ENCODE assay signal across 1 cellular context in the genomic region with DNA sequence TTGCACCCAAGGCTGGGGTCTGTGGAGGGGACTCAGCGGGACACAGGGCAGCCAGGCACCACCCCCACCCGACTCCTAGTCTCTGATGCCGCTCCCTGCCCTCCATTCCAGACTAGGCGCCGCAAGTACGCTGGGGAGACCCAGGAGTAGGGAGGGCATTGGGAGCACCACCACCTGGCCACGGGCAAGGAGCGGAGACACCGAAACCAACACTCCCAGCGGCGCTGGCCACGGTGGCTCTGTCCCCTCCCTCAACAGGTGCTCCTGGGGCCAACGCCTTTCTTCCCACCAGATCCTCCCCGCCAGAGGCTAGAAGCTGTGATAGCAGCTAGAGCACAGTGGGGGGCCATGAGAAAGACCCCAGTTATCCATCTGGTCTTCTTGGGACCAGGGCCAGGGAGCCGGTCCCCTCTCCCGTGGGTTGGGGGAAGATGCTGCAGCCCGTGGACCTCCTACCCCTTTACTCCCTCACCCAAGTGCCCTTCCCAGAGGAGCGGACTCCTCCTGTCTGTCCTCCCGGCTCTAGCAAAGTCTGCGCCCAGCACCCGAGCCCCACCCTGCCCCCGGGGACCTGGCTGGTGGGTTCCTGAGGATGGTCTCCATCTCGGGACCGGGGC.
TF ChIP-seq lines count a peak whose summit lies in the region.

No MANE protein-coding gene starts in this region.

TF ChIP-seq in HepG2, 621 proteins besides CTCF, POLR2A, EP300 and RAD21 (continues in another document):
- no peak for TF ChIP-seq RARA (CRISPR knock-in tag; IDR thresholded peaks at IDR 0.05)
- TF ChIP-seq, protein P1, sequence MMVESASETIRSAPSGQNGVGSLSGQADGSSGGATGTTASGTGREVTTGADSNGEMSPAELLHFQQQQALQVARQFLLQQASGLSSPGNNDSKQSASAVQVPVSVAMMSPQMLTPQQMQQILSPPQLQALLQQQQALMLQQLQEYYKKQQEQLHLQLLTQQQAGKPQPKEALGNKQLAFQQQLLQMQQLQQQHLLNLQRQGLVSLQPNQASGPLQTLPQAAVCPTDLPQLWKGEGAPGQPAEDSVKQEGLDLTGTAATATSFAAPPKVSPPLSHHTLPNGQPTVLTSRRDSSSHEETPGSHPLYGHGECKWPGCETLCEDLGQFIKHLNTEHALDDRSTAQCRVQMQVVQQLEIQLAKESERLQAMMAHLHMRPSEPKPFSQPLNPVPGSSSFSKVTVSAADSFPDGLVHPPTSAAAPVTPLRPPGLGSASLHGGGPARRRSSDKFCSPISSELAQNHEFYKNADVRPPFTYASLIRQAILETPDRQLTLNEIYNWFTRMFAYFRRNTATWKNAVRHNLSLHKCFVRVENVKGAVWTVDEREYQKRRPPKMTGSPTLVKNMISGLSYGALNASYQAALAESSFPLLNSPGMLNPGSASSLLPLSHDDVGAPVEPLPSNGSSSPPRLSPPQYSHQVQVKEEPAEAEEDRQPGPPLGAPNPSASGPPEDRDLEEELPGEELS (CRISPR knock-in tag; IDR thresholded peaks at IDR 0.05), result no peak
- 0 out of 2 replicates have a peak, but pooled peaks have one; percentile 28 for TF ChIP-seq ZBTB14 (CRISPR knock-in tag; IDR thresholded peaks at IDR 0.05)
- no peak for TF ChIP-seq RORA (CRISPR knock-in tag; IDR thresholded peaks at IDR 0.05)
- TF ChIP-seq DR1 (CRISPR knock-in tag; IDR thresholded peaks at IDR 0.05), result no peak
- peak; percentile 91 for TF ChIP-seq ZNF263 (CRISPR knock-in tag; IDR thresholded peaks at IDR 0.05)
- no peak for TF ChIP-seq IRF2 (CRISPR knock-in tag; IDR thresholded peaks at IDR 0.05)
- no peak for TF ChIP-seq KLF6 (CRISPR knock-in tag; IDR thresholded peaks at IDR 0.05)
- TF ChIP-seq SAP130 (CRISPR knock-in tag; IDR thresholded peaks at IDR 0.05; ENCODE audit: low read depth), result 0 out of 2 replicates have a peak, but pooled peaks have one; percentile 14
- peak; percentile 39; the same call in 1 of the 2 replicates for TF ChIP-seq UBTF (CRISPR knock-in tag; IDR thresholded peaks at IDR 0.05)
- TF ChIP-seq ZNF331 (CRISPR knock-in tag; IDR thresholded peaks at IDR 0.05), result no peak
- 0 out of 2 replicates have a peak, but pooled peaks have one; percentile 24 for TF ChIP-seq TAF1 (CRISPR knock-in tag; IDR thresholded peaks at IDR 0.05)
- TF ChIP-seq MIXL1 (CRISPR knock-in tag; IDR thresholded peaks at IDR 0.05), result no peak
- no peak for TF ChIP-seq ZKSCAN1 (IDR thresholded peaks at IDR 0.05; ENCODE audit: low read length)
- TF ChIP-seq AGO2 (optimal IDR thresholded peaks at IDR 0.05; ENCODE audit: low read depth, low read length), result peak; percentile 40
- TF ChIP-seq EHMT2 (IDR thresholded peaks at IDR 0.05; ENCODE audit: borderline replicate concordance, low read depth, low read length), result no peak
- TF ChIP-seq NFKB2 (CRISPR knock-in tag; IDR thresholded peaks at IDR 0.05; ENCODE audit: borderline replicate concordance), result 0 out of 2 replicates have a peak, but pooled peaks have one; percentile 20
- no peak for TF ChIP-seq TEAD3 (CRISPR knock-in tag; optimal IDR thresholded peaks at IDR 0.05; ENCODE audit: borderline replicate concordance)
- TF ChIP-seq, protein P2, sequence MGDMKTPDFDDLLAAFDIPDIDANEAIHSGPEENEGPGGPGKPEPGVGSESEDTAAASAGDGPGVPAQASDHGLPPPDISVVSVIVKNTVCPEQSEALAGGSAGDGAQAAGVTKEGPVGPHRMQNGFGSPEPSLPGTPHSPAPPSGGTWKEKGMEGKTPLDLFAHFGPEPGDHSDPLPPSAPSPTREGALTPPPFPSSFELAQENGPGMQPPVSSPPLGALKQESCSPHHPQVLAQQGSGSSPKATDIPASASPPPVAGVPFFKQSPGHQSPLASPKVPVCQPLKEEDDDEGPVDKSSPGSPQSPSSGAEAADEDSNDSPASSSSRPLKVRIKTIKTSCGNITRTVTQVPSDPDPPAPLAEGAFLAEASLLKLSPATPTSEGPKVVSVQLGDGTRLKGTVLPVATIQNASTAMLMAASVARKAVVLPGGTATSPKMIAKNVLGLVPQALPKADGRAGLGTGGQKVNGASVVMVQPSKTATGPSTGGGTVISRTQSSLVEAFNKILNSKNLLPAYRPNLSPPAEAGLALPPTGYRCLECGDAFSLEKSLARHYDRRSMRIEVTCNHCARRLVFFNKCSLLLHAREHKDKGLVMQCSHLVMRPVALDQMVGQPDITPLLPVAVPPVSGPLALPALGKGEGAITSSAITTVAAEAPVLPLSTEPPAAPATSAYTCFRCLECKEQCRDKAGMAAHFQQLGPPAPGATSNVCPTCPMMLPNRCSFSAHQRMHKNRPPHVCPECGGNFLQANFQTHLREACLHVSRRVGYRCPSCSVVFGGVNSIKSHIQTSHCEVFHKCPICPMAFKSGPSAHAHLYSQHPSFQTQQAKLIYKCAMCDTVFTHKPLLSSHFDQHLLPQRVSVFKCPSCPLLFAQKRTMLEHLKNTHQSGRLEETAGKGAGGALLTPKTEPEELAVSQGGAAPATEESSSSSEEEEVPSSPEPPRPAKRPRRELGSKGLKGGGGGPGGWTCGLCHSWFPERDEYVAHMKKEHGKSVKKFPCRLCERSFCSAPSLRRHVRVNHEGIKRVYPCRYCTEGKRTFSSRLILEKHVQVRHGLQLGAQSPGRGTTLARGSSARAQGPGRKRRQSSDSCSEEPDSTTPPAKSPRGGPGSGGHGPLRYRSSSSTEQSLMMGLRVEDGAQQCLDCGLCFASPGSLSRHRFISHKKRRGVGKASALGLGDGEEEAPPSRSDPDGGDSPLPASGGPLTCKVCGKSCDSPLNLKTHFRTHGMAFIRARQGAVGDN (CRISPR knock-in tag; IDR thresholded peaks at IDR 0.05), result peak; percentile 22; the same call in 1 of the 2 replicates
- TF ChIP-seq GMEB2 (CRISPR knock-in tag; IDR thresholded peaks at IDR 0.05; ENCODE audit: low read depth), result no peak
- TF ChIP-seq, protein P3, sequence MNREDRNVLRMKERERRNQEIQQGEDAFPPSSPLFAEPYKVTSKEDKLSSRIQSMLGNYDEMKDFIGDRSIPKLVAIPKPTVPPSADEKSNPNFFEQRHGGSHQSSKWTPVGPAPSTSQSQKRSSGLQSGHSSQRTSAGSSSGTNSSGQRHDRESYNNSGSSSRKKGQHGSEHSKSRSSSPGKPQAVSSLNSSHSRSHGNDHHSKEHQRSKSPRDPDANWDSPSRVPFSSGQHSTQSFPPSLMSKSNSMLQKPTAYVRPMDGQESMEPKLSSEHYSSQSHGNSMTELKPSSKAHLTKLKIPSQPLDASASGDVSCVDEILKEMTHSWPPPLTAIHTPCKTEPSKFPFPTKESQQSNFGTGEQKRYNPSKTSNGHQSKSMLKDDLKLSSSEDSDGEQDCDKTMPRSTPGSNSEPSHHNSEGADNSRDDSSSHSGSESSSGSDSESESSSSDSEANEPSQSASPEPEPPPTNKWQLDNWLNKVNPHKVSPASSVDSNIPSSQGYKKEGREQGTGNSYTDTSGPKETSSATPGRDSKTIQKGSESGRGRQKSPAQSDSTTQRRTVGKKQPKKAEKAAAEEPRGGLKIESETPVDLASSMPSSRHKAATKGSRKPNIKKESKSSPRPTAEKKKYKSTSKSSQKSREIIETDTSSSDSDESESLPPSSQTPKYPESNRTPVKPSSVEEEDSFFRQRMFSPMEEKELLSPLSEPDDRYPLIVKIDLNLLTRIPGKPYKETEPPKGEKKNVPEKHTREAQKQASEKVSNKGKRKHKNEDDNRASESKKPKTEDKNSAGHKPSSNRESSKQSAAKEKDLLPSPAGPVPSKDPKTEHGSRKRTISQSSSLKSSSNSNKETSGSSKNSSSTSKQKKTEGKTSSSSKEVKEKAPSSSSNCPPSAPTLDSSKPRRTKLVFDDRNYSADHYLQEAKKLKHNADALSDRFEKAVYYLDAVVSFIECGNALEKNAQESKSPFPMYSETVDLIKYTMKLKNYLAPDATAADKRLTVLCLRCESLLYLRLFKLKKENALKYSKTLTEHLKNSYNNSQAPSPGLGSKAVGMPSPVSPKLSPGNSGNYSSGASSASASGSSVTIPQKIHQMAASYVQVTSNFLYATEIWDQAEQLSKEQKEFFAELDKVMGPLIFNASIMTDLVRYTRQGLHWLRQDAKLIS (CRISPR knock-in tag; IDR thresholded peaks at IDR 0.05), result no peak
- TF ChIP-seq, protein P4, sequence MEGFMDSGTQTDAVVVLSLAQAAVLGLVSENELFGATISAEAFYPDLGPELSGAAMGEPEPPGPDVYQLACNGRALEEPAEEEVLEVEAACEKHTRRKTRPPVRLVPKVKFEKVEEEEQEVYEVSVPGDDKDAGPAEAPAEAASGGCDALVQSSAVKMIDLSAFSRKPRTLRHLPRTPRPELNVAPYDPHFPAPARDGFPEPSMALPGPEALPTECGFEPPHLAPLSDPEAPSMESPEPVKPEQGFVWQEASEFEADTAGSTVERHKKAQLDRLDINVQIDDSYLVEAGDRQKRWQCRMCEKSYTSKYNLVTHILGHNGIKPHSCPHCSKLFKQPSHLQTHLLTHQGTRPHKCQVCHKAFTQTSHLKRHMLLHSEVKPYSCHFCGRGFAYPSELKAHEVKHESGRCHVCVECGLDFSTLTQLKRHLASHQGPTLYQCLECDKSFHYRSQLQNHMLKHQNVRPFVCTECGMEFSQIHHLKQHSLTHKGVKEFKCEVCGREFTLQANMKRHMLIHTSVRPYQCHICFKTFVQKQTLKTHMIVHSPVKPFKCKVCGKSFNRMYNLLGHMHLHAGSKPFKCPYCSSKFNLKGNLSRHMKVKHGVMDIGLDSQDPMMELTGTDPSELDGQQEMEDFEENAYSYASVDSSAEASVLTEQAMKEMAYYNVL (CRISPR knock-in tag; IDR thresholded peaks at IDR 0.05; ENCODE audit: borderline replicate concordance), result no peak
- no peak for TF ChIP-seq POGZ (CRISPR knock-in tag; IDR thresholded peaks at IDR 0.05)
- TF ChIP-seq AKNA (CRISPR knock-in tag; IDR thresholded peaks at IDR 0.05; ENCODE audit: borderline replicate concordance), result no peak
- no peak for TF ChIP-seq ZNF816 (CRISPR knock-in tag; IDR thresholded peaks at IDR 0.05; ENCODE audit: borderline replicate concordance)
